1 cellular context compared by ENCODE assay signal in genomic region chr1:204465469-204466415, GRCh38.
TF ChIP-seq lines count a peak whose summit lies in the region.

No MANE protein-coding gene starts in this region.

TF ChIP-seq in K562, 482 proteins besides CTCF, POLR2A, EP300 and RAD21 (continues in another document):
- TF ChIP-seq REST (CRISPR knock-in tag; IDR thresholded peaks at IDR 0.05; ENCODE audit: low read depth): 0 out of 2 replicates have a peak, but pooled peaks have one; percentile 37
- TF ChIP-seq NR4A1 (CRISPR knock-in tag; IDR thresholded peaks at IDR 0.05): 0 out of 2 replicates have a peak, but pooled peaks have one; percentile 90
- no peak for TF ChIP-seq NR4A1 (tag; IDR thresholded peaks at IDR 0.05)
- 0 out of 2 replicates have a peak, but pooled peaks have one; percentile 6 for TF ChIP-seq ZBTB12 (CRISPR knock-in tag; IDR thresholded peaks at IDR 0.05)
- TF ChIP-seq SMAD4 (CRISPR knock-in tag; conservative IDR thresholded peaks at IDR 0.05): peak; percentile 81
- TF ChIP-seq MAX (CRISPR knock-in tag; IDR thresholded peaks at IDR 0.05): peak; percentile 27; the same call in 1 of the 2 replicates
- TF ChIP-seq HDAC8 (tag; IDR thresholded peaks at IDR 0.05): peak; percentile 64; the same call in 1 of the 2 replicates
- TF ChIP-seq ZNF311 (CRISPR knock-in tag; IDR thresholded peaks at IDR 0.05): peak; percentile 63; the same call in 1 of the 2 replicates
- TF ChIP-seq, protein P1, sequence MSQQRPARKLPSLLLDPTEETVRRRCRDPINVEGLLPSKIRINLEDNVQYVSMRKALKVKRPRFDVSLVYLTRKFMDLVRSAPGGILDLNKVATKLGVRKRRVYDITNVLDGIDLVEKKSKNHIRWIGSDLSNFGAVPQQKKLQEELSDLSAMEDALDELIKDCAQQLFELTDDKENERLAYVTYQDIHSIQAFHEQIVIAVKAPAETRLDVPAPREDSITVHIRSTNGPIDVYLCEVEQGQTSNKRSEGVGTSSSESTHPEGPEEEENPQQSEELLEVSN (IDR thresholded peaks at IDR 0.05; ENCODE audit: borderline replicate concordance in 1 of 2, extremely low read depth in 1 of 2, insufficient read depth in 1 of 2, insufficient read length in 1 of 2, low read depth in 1 of 2, low read length in 1 of 2, poor library complexity in 1 of 2, severe bottlenecking in 1 of 2): peak; percentile 7 to 45
- TF ChIP-seq RCOR1 (IDR thresholded peaks at IDR 0.05; ENCODE audit: borderline replicate concordance in 1 of 2, low read depth in 2 of 2, low read length in 2 of 2): peak in 1 of 2 experiments; percentile 83; a peak in 2 of 4 replicates
- TF ChIP-seq MEF2D (tag; conservative IDR thresholded peaks at IDR 0.05; ENCODE audit: low read depth): peak; percentile 45; the same call in 1 of the 2 replicates
- TF ChIP-seq, protein P2, sequence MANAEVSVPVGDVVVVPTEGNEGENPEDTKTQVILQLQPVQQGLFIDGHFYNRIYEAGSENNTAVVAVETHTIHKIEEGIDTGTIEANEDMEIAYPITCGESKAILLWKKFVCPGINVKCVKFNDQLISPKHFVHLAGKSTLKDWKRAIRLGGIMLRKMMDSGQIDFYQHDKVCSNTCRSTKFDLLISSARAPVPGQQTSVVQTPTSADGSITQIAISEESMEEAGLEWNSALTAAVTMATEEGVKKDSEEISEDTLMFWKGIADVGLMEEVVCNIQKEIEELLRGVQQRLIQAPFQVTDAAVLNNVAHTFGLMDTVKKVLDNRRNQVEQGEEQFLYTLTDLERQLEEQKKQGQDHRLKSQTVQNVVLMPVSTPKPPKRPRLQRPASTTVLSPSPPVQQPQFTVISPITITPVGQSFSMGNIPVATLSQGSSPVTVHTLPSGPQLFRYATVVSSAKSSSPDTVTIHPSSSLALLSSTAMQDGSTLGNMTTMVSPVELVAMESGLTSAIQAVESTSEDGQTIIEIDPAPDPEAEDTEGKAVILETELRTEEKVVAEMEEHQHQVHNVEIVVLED (CRISPR knock-in tag; IDR thresholded peaks at IDR 0.05): peak; percentile 49; the same call in 1 of the 2 replicates
- TF ChIP-seq, protein P3, sequence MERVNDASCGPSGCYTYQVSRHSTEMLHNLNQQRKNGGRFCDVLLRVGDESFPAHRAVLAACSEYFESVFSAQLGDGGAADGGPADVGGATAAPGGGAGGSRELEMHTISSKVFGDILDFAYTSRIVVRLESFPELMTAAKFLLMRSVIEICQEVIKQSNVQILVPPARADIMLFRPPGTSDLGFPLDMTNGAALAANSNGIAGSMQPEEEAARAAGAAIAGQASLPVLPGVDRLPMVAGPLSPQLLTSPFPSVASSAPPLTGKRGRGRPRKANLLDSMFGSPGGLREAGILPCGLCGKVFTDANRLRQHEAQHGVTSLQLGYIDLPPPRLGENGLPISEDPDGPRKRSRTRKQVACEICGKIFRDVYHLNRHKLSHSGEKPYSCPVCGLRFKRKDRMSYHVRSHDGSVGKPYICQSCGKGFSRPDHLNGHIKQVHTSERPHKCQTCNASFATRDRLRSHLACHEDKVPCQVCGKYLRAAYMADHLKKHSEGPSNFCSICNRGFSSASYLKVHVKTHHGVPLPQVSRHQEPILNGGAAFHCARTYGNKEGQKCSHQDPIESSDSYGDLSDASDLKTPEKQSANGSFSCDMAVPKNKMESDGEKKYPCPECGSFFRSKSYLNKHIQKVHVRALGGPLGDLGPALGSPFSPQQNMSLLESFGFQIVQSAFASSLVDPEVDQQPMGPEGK (CRISPR knock-in tag; IDR thresholded peaks at IDR 0.05; ENCODE audit: borderline replicate concordance): 0 out of 2 replicates have a peak, but pooled peaks have one; percentile 14
- peak; percentile 38; the same call in 1 of the 2 replicates for TF ChIP-seq ARID1B (IDR thresholded peaks at IDR 0.05)
- no peak for TF ChIP-seq ZC3H11A (IDR thresholded peaks at IDR 0.05; ENCODE audit: low read depth, low read length)
- no peak for TF ChIP-seq SREBF2 (CRISPR knock-in tag; IDR thresholded peaks at IDR 0.05)
- no peak for TF ChIP-seq ETV6 (IDR thresholded peaks at IDR 0.05; ENCODE audit: borderline replicate concordance in 1 of 2, low read depth in 2 of 2, low read length in 1 of 2)
- TF ChIP-seq ETV6 (CRISPR knock-in tag; IDR thresholded peaks at IDR 0.05; ENCODE audit: borderline replicate concordance): no peak
- TF ChIP-seq YY1 (IDR thresholded peaks at IDR 0.05; ENCODE audit: borderline replicate concordance in 1 of 3, control insufficient read depth in 1 of 3, extremely low read depth in 1 of 3, insufficient read depth in 3 of 3, insufficient read length in 1 of 3, insufficient replicate concordance in 2 of 3, low read depth in 1 of 3, low read length in 2 of 3): peak in 1 of 3 experiments; percentile 2
- TF ChIP-seq JUN (IDR thresholded peaks at IDR 0.05; ENCODE audit: borderline replicate concordance, low read depth, low read length): no peak
- TF ChIP-seq JUN (CRISPR knock-in tag; IDR thresholded peaks at IDR 0.05; ENCODE audit: borderline replicate concordance): 0 out of 2 replicates have a peak, but pooled peaks have one; percentile 2
- TF ChIP-seq FOXO4 (CRISPR knock-in tag; IDR thresholded peaks at IDR 0.05): peak; percentile 18; the same call in 1 of the 2 replicates
- peak; percentile 42; the same call in 1 of the 2 replicates for TF ChIP-seq ZNF583 (CRISPR knock-in tag; IDR thresholded peaks at IDR 0.05)
- peak; percentile 87 for TF ChIP-seq DACH1 (IDR thresholded peaks at IDR 0.05; ENCODE audit: partially characterized antibody)
- no peak for TF ChIP-seq POLR2G (IDR thresholded peaks at IDR 0.05; ENCODE audit: low read depth, low read length)
- peak; percentile 63; the same call in 1 of the 2 replicates for TF ChIP-seq ZNF239 (CRISPR knock-in tag; IDR thresholded peaks at IDR 0.05)
- peak; percentile 77 for TF ChIP-seq GATA2 (CRISPR knock-in tag; IDR thresholded peaks at IDR 0.05)
- TF ChIP-seq NR2C1 (IDR thresholded peaks at IDR 0.05): no peak
- peak; percentile 13; the same call in 1 of the 2 replicates for TF ChIP-seq NR2C1 (tag; IDR thresholded peaks at IDR 0.05)
- TF ChIP-seq LARP7 (IDR thresholded peaks at IDR 0.05): no peak
- no peak for TF ChIP-seq FOXJ3 (CRISPR knock-in tag; IDR thresholded peaks at IDR 0.05)
- peak; percentile 15; the same call in 1 of the 2 replicates for TF ChIP-seq ZNF449 (CRISPR knock-in tag; IDR thresholded peaks at IDR 0.05)
- TF ChIP-seq GABPB2 (CRISPR knock-in tag; conservative IDR thresholded peaks at IDR 0.05): no peak
- TF ChIP-seq JUND (IDR thresholded peaks at IDR 0.05; ENCODE audit: borderline replicate concordance, low read depth, low read length): peak; percentile 89
- TF ChIP-seq JUND (tag; IDR thresholded peaks at IDR 0.05; ENCODE audit: borderline replicate concordance, low read depth, low read length): peak; percentile 84; the same call in 2 of the 3 replicates
- no peak for TF ChIP-seq ELF1 (tag; IDR thresholded peaks at IDR 0.05)
- TF ChIP-seq SETDB1 (IDR thresholded peaks at IDR 0.05; ENCODE audit: low read length): no peak
- TF ChIP-seq ZNF41 (CRISPR knock-in tag; conservative IDR thresholded peaks at IDR 0.05): peak; percentile 29; the same call in 1 of the 2 replicates
- TF ChIP-seq, protein P4, sequence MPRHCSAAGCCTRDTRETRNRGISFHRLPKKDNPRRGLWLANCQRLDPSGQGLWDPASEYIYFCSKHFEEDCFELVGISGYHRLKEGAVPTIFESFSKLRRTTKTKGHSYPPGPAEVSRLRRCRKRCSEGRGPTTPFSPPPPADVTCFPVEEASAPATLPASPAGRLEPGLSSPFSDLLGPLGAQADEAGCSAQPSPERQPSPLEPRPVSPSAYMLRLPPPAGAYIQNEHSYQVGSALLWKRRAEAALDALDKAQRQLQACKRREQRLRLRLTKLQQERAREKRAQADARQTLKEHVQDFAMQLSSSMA (CRISPR knock-in tag; IDR thresholded peaks at IDR 0.05): no peak
- no peak for TF ChIP-seq NFATC3 (IDR thresholded peaks at IDR 0.05)
- TF ChIP-seq KLF16 (IDR thresholded peaks at IDR 0.05): peak; percentile 62; the same call in 1 of the 2 replicates
- TF ChIP-seq PTRF (tag; IDR thresholded peaks at IDR 0.05): no peak
- TF ChIP-seq ETV1 (tag; conservative IDR thresholded peaks at IDR 0.05; ENCODE audit: low read depth): peak; percentile 44; the same call in 1 of the 2 replicates
- TF ChIP-seq FOSL1 (tag; conservative IDR thresholded peaks at IDR 0.05): peak; percentile 88
- TF ChIP-seq PTBP1 (IDR thresholded peaks at IDR 0.05; ENCODE audit: low read depth, low read length): no peak
- TF ChIP-seq CTBP1 (IDR thresholded peaks at IDR 0.05; ENCODE audit: borderline replicate concordance): peak; percentile 44; the same call in 1 of the 2 replicates
- peak; percentile 38; the same call in 1 of the 2 replicates for TF ChIP-seq ELF2 (CRISPR knock-in tag; IDR thresholded peaks at IDR 0.05)
- no peak for TF ChIP-seq ZNF232 (CRISPR knock-in tag; IDR thresholded peaks at IDR 0.05)
- TF ChIP-seq ZNF197 (CRISPR knock-in tag; IDR thresholded peaks at IDR 0.05; ENCODE audit: low read depth): peak; percentile 63; the same call in 1 of the 2 replicates
- no peak for TF ChIP-seq TSC22D4 (tag; IDR thresholded peaks at IDR 0.05)
- TF ChIP-seq MXI1 (IDR thresholded peaks at IDR 0.05; ENCODE audit: low read depth, low read length): no peak
- TF ChIP-seq ZNF174 (CRISPR knock-in tag; IDR thresholded peaks at IDR 0.05): 0 out of 2 replicates have a peak, but pooled peaks have one; percentile 19
- no peak for TF ChIP-seq ZKSCAN8 (CRISPR knock-in tag; IDR thresholded peaks at IDR 0.05)
- TF ChIP-seq ZNF75A (CRISPR knock-in tag; IDR thresholded peaks at IDR 0.05): 0 out of 2 replicates have a peak, but pooled peaks have one; percentile 50
